10 cellular contexts compared by ENCODE assay signal in genomic region chr14:23153891-23154796, GRCh38. TPM values are rescaled to one million over a fixed set of nuclear protein-coding genes. Genes with fewer than 3 reads are reported as not detected.
A peak's percentile ranks its signal among the peaks of the same experiment; 100 is the strongest.
DNase-seq lines count a peak whose midpoint lies in the region; ATAC-seq and TF ChIP-seq lines count a peak whose summit lies in the region.
"Had no signal": no experiment of that assay in that cellular context is flagged by ENCODE, and none has a peak within 500 bp of the region (broad histone marks: within the 10 kb centered on the region; RNA-seq: fewer than 3 reads in every experiment).

No MANE protein-coding gene starts in this region.

- ATAC-seq in heart right ventricle (peak; percentile 88 to 94 (median 92)), GM21381 (IDR thresholded peaks at IDR 0.05; ENCODE audit: unreplicated experiment) (no peak)

- no peaks in the 10 kb centered on the region for H3K36me3 ChIP-seq in heart right ventricle
- H3K36me3 ChIP-seq in sigmoid colon = no peaks in the 10 kb centered on the region

- H3K9me3 Mint-ChIP-seq in activated CD4-positive, alpha-beta T cell treated with anti-CD3 and anti-CD28 coated beads, Interleukin-2, amount 10 ng/mL, durations not matched to agents 24 days and 14 days = no peaks in the 10 kb centered on the region
- no peaks in the 10 kb centered on the region for H3K9me3 Mint-ChIP-seq in activated T-helper 2 cell treated with anti-CD3 and anti-CD28 coated beads, Interferon-gamma antibody, Interleukin-2, Interleukin-4, amounts not matched to agents 10 μg/mL and 5 μg/mL and 100 μg/mL, durations not matched to agents 14 hours and 24 hours and 36 hours
- H3K9me3 Mint-ChIP-seq: T-helper 1 cell treated with Interleukin-12 subunit alpha and Interleukin-12 subunit beta and Interleukin-4 antibody, amounts not matched to agents 30 μg/mL and 1 μg/mL, for 36 hours had no signal

- no peaks in the 10 kb centered on the region for H3K36me3 Mint-ChIP-seq in activated CD4-positive, alpha-beta T cell treated with anti-CD3 and anti-CD28 coated beads, Interleukin-2, amount 10 ng/mL, durations not matched to agents 24 days and 14 days (ENCODE audit: low read depth)
- H3K36me3 Mint-ChIP-seq in activated T-helper 2 cell treated with anti-CD3 and anti-CD28 coated beads, Interferon-gamma antibody, Interleukin-2, Interleukin-4, amounts not matched to agents 10 μg/mL and 5 μg/mL and 100 μg/mL, durations not matched to agents 14 hours and 24 hours and 36 hours (ENCODE audit: low read depth) = no peaks in the 10 kb centered on the region

- TF ChIP-seq CTCF in heart right ventricle (IDR thresholded peaks at IDR 0.05) (no peak), sigmoid colon (IDR thresholded peaks at IDR 0.05) (no peak), GM13976 (IDR thresholded peaks at IDR 0.05; ENCODE audit: borderline replicate concordance, control extremely low read depth, extremely low read depth, insufficient read depth, missing control alignments) (no peak)

- peak; percentile 8 to 24 for TF ChIP-seq POLR2A in sigmoid colon (IDR thresholded peaks at IDR 0.05)

- intact Hi-C loops in activated CD4-positive, alpha-beta T cell treated with anti-CD3 and anti-CD28 coated beads, Interleukin-2, amount 10 ng/mL, durations not matched to agents 24 days and 14 days (cut with micrococcal nuclease) = no loop called here
- intact Hi-C loops in activated T-helper 2 cell treated with anti-CD3 and anti-CD28 coated beads, Interferon-gamma antibody, Interleukin-2, Interleukin-4, amounts not matched to agents 10 μg/mL and 5 μg/mL and 100 μg/mL, durations not matched to agents 14 hours and 24 hours and 36 hours (cut with micrococcal nuclease) = no loop called here
- intact Hi-C loops in heart right ventricle (cut with DNase I) = loop anchor here in 1 of 10 donors (1.0 kb wide), 1 partner anchor 12 kb away; no protein-coding TSS in a partner anchor
- intact Hi-C loops in sigmoid colon (cut with DNase I) = no loop called here

- H3K27me3 Mint-ChIP-seq in activated CD4-positive, alpha-beta T cell treated with anti-CD3 and anti-CD28 coated beads, Interleukin-2, amount 10 ng/mL, durations not matched to agents 24 days and 14 days = peaks cover 3% of the 10 kb centered on the region
- H3K27me3 Mint-ChIP-seq in activated T-helper 2 cell treated with anti-CD3 and anti-CD28 coated beads, Interferon-gamma antibody, Interleukin-2, Interleukin-4, amounts not matched to agents 10 μg/mL and 5 μg/mL and 100 μg/mL, durations not matched to agents 14 hours and 24 hours and 36 hours (ENCODE audit: low read depth) = no peaks in the 10 kb centered on the region

- H3K9me3 ChIP-seq in heart right ventricle (no peaks in the 10 kb centered on the region), sigmoid colon (no peaks in the 10 kb centered on the region)
- H3K9me3 ChIP-seq: A549 had no signal

- H3K27ac ChIP-seq in heart right ventricle (peak overlapping the region; percentile 80 to 97 (median 90)), sigmoid colon (peak overlapping the region; percentile 86 to 91 (median 89))

- in situ Hi-C loops in GM13976 (cut with MboI; ENCODE audit: low sequenced_read_pairs, unreplicated experiment) = no loop called here

- H3K4me1 Mint-ChIP-seq in activated CD4-positive, alpha-beta T cell treated with anti-CD3 and anti-CD28 coated beads, Interleukin-2, amount 10 ng/mL, durations not matched to agents 24 days and 14 days = peaks cover 9% of the 10 kb centered on the region
- peaks cover 16% of the 10 kb centered on the region for H3K4me1 Mint-ChIP-seq in activated T-helper 2 cell treated with anti-CD3 and anti-CD28 coated beads, Interferon-gamma antibody, Interleukin-2, Interleukin-4, amounts not matched to agents 10 μg/mL and 5 μg/mL and 100 μg/mL, durations not matched to agents 14 hours and 24 hours and 36 hours (ENCODE audit: low read depth)

- H3K4me3 ChIP-seq in heart right ventricle = peak overlapping the region in 9 of 10 donors; percentile 6 to 46 (median 32)
- H3K4me3 ChIP-seq in sigmoid colon = peak overlapping the region; percentile 1 to 27 (median 24)
- H3K4me3 ChIP-seq: A549 had no signal

- TF ChIP-seq EP300 in sigmoid colon (IDR thresholded peaks at IDR 0.05) = peak; percentile 61 to 89 (median 77)

- no peak overlapping the region for H3K27ac Mint-ChIP-seq in activated CD4-positive, alpha-beta T cell treated with anti-CD3 and anti-CD28 coated beads, Interleukin-2, amount 10 ng/mL, durations not matched to agents 24 days and 14 days
- H3K27ac Mint-ChIP-seq in activated T-helper 2 cell treated with anti-CD3 and anti-CD28 coated beads, Interferon-gamma antibody, Interleukin-2, Interleukin-4, amounts not matched to agents 10 μg/mL and 5 μg/mL and 100 μg/mL, durations not matched to agents 14 hours and 24 hours and 36 hours = peak overlapping the region; percentile 44
- H3K27ac Mint-ChIP-seq: T-helper 1 cell treated with Interleukin-12 subunit alpha and Interleukin-12 subunit beta and Interleukin-4 antibody, amounts not matched to agents 30 μg/mL and 1 μg/mL, for 36 hours had no signal

- H3K4me1 ChIP-seq in heart right ventricle (peaks cover 4 to 41% (median 24%) of the 10 kb centered on the region in 9 donors), sigmoid colon (peaks cover 0 to 42% (median 36%) of the 10 kb centered on the region in 4 donors)

- no peak overlapping the region for H3K4me3 Mint-ChIP-seq in activated CD4-positive, alpha-beta T cell treated with anti-CD3 and anti-CD28 coated beads, Interleukin-2, amount 10 ng/mL, durations not matched to agents 24 days and 14 days
- H3K4me3 Mint-ChIP-seq in activated T-helper 2 cell treated with anti-CD3 and anti-CD28 coated beads, Interferon-gamma antibody, Interleukin-2, Interleukin-4, amounts not matched to agents 10 μg/mL and 5 μg/mL and 100 μg/mL, durations not matched to agents 14 hours and 24 hours and 36 hours (ENCODE audit: low read depth) = no peak overlapping the region
- H3K4me3 Mint-ChIP-seq: T-helper 1 cell treated with Interleukin-12 subunit alpha and Interleukin-12 subunit beta and Interleukin-4 antibody, amounts not matched to agents 30 μg/mL and 1 μg/mL, for 36 hours had no signal

- peak; percentile 22 for DNase-seq in activated CD4-positive, alpha-beta T cell treated with anti-CD3 and anti-CD28 coated beads for 48 hours
- DNase-seq in activated CD4-positive, alpha-beta T cell treated with anti-CD3 and anti-CD28 coated beads, Interleukin-2, amount 10 ng/mL, durations not matched to agents 24 days and 14 days = no peak
- DNase-seq in activated T-helper 2 cell treated with anti-CD3 and anti-CD28 coated beads, Interferon-gamma antibody, Interleukin-2, Interleukin-4, amounts not matched to agents 10 μg/mL and 5 μg/mL and 100 μg/mL, durations not matched to agents 14 hours and 24 hours and 36 hours (ENCODE audit: low spot score) = no peak
- DNase-seq in heart right ventricle (peak; percentile 90 to 91), sigmoid colon (peak; percentile 96), GM13976 (ENCODE audit: low spot score) (no peak)
- no peak for DNase-seq in activated CD8-positive, alpha-beta memory T cell treated with anti-CD3 and anti-CD28 coated beads, Interleukin-2, amount 50 U/mL, for 4 hours

- 11 to 13% methylated on average over 28 of the region's 28 CpGs for WGBS in heart right ventricle, 2 donors
- 39 to 59% methylated on average over 28 of the region's 28 CpGs for WGBS in sigmoid colon, 2 donors

- H3K27me3 ChIP-seq in heart right ventricle (no peaks in the 10 kb centered on the region), sigmoid colon (no peaks in the 10 kb centered on the region)

RNA-seq across cellular contexts. Expression of gene SLC7A8, which starts 29.3 kb away (rescaled TPM):
- total RNA-seq in activated CD4-positive, alpha-beta T cell treated with anti-CD3 and anti-CD28 coated beads, Interleukin-2, amount 10 ng/mL, durations not matched to agents 24 days and 14 days = not detected in 2 replicates
- total RNA-seq in activated T-helper 2 cell treated with anti-CD3 and anti-CD28 coated beads, Interferon-gamma antibody, Interleukin-2, Interleukin-4, amounts not matched to agents 10 μg/mL and 5 μg/mL and 100 μg/mL, durations not matched to agents 14 hours and 24 hours and 36 hours = 5.3 and 5.4 TPM in 2 replicates
- total RNA-seq in heart right ventricle = 10 to 100 TPM in 4 of 10 donors, 1 to 10 TPM in 6; 5.9 to 14.8 (median 9.6) TPM
- 10 to 100 TPM in 1 of 2 donors, 1 to 10 TPM in 1; 7.8 to 14.9 TPM for polyA plus RNA-seq in heart right ventricle
- total RNA-seq in sigmoid colon = 10 to 100 TPM in 3 of 4 donors, 1 to 10 TPM in 1; 9.9 to 19.7 (median 14.1) TPM
- polyA plus RNA-seq in sigmoid colon = 10 to 100 TPM in 2 of 3 donors, 1 to 10 TPM in 1; 5.5 to 24.7 (median 13.2) TPM

RNA-seq across cellular contexts. Expression of gene CEBPE, which starts 35.1 kb away (rescaled TPM):
- 0.35 TPM in 1 of 2 replicates, not detected in the other for total RNA-seq in activated CD4-positive, alpha-beta T cell treated with anti-CD3 and anti-CD28 coated beads, Interleukin-2, amount 10 ng/mL, durations not matched to agents 24 days and 14 days
- total RNA-seq in activated T-helper 2 cell treated with anti-CD3 and anti-CD28 coated beads, Interferon-gamma antibody, Interleukin-2, Interleukin-4, amounts not matched to agents 10 μg/mL and 5 μg/mL and 100 μg/mL, durations not matched to agents 14 hours and 24 hours and 36 hours = not detected in 2 replicates
- total RNA-seq in heart right ventricle (under 1 TPM in 1 of 10 donors, not detected in 9; 0.53 TPM), sigmoid colon (under 1 TPM in 1 of 4 donors, not detected in 3; 0.68 TPM)
- polyA plus RNA-seq in heart right ventricle (under 1 TPM in 1 of 2 donors, not detected in 1; 0.07 TPM), sigmoid colon (under 1 TPM in 1 of 3 donors, not detected in 2; 0.28 TPM)

RNA-seq across cellular contexts. Expression of gene CIROP, which starts 49.4 kb away (rescaled TPM):
- not detected in 2 replicates for total RNA-seq in activated CD4-positive, alpha-beta T cell treated with anti-CD3 and anti-CD28 coated beads, Interleukin-2, amount 10 ng/mL, durations not matched to agents 24 days and 14 days
- not detected in 2 replicates for total RNA-seq in activated T-helper 2 cell treated with anti-CD3 and anti-CD28 coated beads, Interferon-gamma antibody, Interleukin-2, Interleukin-4, amounts not matched to agents 10 μg/mL and 5 μg/mL and 100 μg/mL, durations not matched to agents 14 hours and 24 hours and 36 hours
- total RNA-seq in heart right ventricle = not detected
- polyA plus RNA-seq in heart right ventricle = not detected
- under 1 TPM in 1 of 4 donors, not detected in 3; 0.27 TPM for total RNA-seq in sigmoid colon
- not detected for polyA plus RNA-seq in sigmoid colon
- polyA plus RNA-seq: A549 had no signal

RNA-seq across cellular contexts. Expression of gene C14orf119, which starts 58.8 kb away (rescaled TPM):
- total RNA-seq in activated CD4-positive, alpha-beta T cell treated with anti-CD3 and anti-CD28 coated beads, Interleukin-2, amount 10 ng/mL, durations not matched to agents 24 days and 14 days = 50.9 and 54.3 TPM in 2 replicates
- total RNA-seq in activated T-helper 2 cell treated with anti-CD3 and anti-CD28 coated beads, Interferon-gamma antibody, Interleukin-2, Interleukin-4, amounts not matched to agents 10 μg/mL and 5 μg/mL and 100 μg/mL, durations not matched to agents 14 hours and 24 hours and 36 hours = 57.7 and 65.2 TPM in 2 replicates
- total RNA-seq in heart right ventricle (10 to 100 TPM; 22.3 to 35.9 (median 28.4) TPM), sigmoid colon (10 to 100 TPM; 22.4 to 38.9 (median 30.1) TPM)
- polyA plus RNA-seq in heart right ventricle (10 to 100 TPM in 1 of 2 donors, 1 to 10 TPM in 1; 9.8 to 43.3 TPM), sigmoid colon (10 to 100 TPM; 49.2 to 94.3 (median 50.0) TPM)

RNA-seq across cellular contexts. Expression of gene ACIN1, which starts 59.2 kb away (rescaled TPM):
- total RNA-seq in activated CD4-positive, alpha-beta T cell treated with anti-CD3 and anti-CD28 coated beads, Interleukin-2, amount 10 ng/mL, durations not matched to agents 24 days and 14 days = 221 and 224 TPM in 2 replicates
- total RNA-seq in activated T-helper 2 cell treated with anti-CD3 and anti-CD28 coated beads, Interferon-gamma antibody, Interleukin-2, Interleukin-4, amounts not matched to agents 10 μg/mL and 5 μg/mL and 100 μg/mL, durations not matched to agents 14 hours and 24 hours and 36 hours = 209 and 213 TPM in 2 replicates
- total RNA-seq in heart right ventricle (10 to 100 TPM; 60.2 to 79.7 (median 68.0) TPM), sigmoid colon (100 to 1,000 TPM in 1 of 4 donors, 10 to 100 TPM in 3; 79.9 to 129 (median 93.9) TPM)
- polyA plus RNA-seq in heart right ventricle (100 to 1,000 TPM in 1 of 2 donors, 10 to 100 TPM in 1; 35.7 to 119 TPM), sigmoid colon (100 to 1,000 TPM in 1 of 3 donors, 10 to 100 TPM in 2; 37.8 to 114 (median 40.9) TPM)

Comparison
In these comparisons a context has a peak if more than half of its experiments do, and no peak if none do; other contexts are left out.
1. DNase-seq: peak in activated CD4-positive, alpha-beta T cell treated with anti-CD3 and anti-CD28 coated beads for 48 hours (single experiment), heart right ventricle (2 of 2) and sigmoid colon (single experiment); none in activated CD4-positive, alpha-beta T cell treated with anti-CD3 and anti-CD28 coated beads, Interleukin-2, amount 10 ng/mL, durations not matched to agents 24 days and 14 days (single experiment), activated T-helper 2 cell treated with anti-CD3 and anti-CD28 coated beads, Interferon-gamma antibody, Interleukin-2, Interleukin-4, amounts not matched to agents 10 μg/mL and 5 μg/mL and 100 μg/mL, durations not matched to agents 14 hours and 24 hours and 36 hours (single experiment), activated CD8-positive, alpha-beta memory T cell treated with anti-CD3 and anti-CD28 coated beads, Interleukin-2, amount 50 U/mL, for 4 hours (single experiment) and GM13976 (single experiment).